In genomic region chr1:178504286-178504685, GRCh38 we compare ENCODE assay signal across 39 cellular contexts. TPM values are rescaled to one million over a fixed set of nuclear protein-coding genes. Genes with fewer than 3 reads are reported as not detected.
"Had no signal": no experiment of that assay in that cellular context is flagged by ENCODE, and none has a peak within 500 bp of the region (broad histone marks: within the 10 kb centered on the region; RNA-seq: fewer than 3 reads in every experiment).

No MANE protein-coding gene starts in this region.

- H3K9me3 Mint-ChIP-seq: activated CD4-positive, alpha-beta memory T cell treated with anti-CD3 and anti-CD28 coated beads for 36 hours; activated CD4-positive, alpha-beta T cell treated with anti-CD3 and anti-CD28 coated beads, Interleukin-2, amount 10 ng/mL, durations not matched to agents 24 days and 14 days; activated naive CD4-positive, alpha-beta T cell treated with anti-CD3 and anti-CD28 coated beads for 36 hours; activated naive CD8-positive, alpha-beta T cell treated with anti-CD3 and anti-CD28 coated beads, Interleukin-2, amount 50 U/mL, for 24 hours; activated T-helper 1 cell treated with anti-CD3 and anti-CD28 coated beads, Interleukin-12 subunit alpha, Interleukin-12 subunit beta, Interleukin-2, Interleukin-4 antibody, amounts not matched to agents 30 ng/mL and 10 ng/mL and 1 ng/mL, durations not matched to agents 14 hours and 24 hours and 36 hours; activated T-helper 2 cell treated with anti-CD3 and anti-CD28 coated beads, Interferon-gamma antibody, Interleukin-2, Interleukin-4, amounts not matched to agents 10 μg/mL and 5 μg/mL and 100 μg/mL, durations not matched to agents 14 hours and 24 hours and 36 hours; T-helper 2 cell treated with Interferon-gamma antibody and Interleukin-4, amounts not matched to agents 5 μg/mL and 100 μg/mL, for 36 hours had no signal

- H3K36me3 Mint-ChIP-seq: activated CD4-positive, alpha-beta memory T cell treated with anti-CD3 and anti-CD28 coated beads for 36 hours; activated CD8-positive, alpha-beta memory T cell treated with anti-CD3 and anti-CD28 coated beads, Interleukin-2, amount 10 ng/mL, durations not matched to agents 7 days and 5 days; activated naive CD8-positive, alpha-beta T cell; brain had no signal

- ATAC-seq: activated CD4-positive, alpha-beta T cell treated with anti-CD3 and anti-CD28 coated beads for 36 hours; activated CD8-positive, alpha-beta memory T cell treated with anti-CD3 and anti-CD28 coated beads, Interleukin-2, amount 10 ng/mL, durations not matched to agents 7 days and 5 days; activated CD8-positive, alpha-beta T cell treated with anti-CD3 and anti-CD28 coated beads, Interleukin-2, amount 10 ng/mL, durations not matched to agents 7 days and 5 days; activated naive CD8-positive, alpha-beta T cell treated with anti-CD3 and anti-CD28 coated beads, Interleukin-2, amount 50 U/mL, for 24 hours; gastroesophageal sphincter; T-helper 17 cell had no signal

- DNase-seq: activated CD4-positive, alpha-beta memory T cell treated with anti-CD3 and anti-CD28 coated beads for 36 hours; activated CD4-positive, alpha-beta T cell treated with anti-CD3 and anti-CD28 coated beads for 36 hours; activated CD4-positive, alpha-beta T cell treated with anti-CD3 and anti-CD28 coated beads, Interleukin-2, amount 10 ng/mL, durations not matched to agents 24 days and 14 days; activated CD4-positive, CD25-positive, alpha-beta regulatory T cell; activated CD4-positive, CD25-positive, alpha-beta regulatory T cell treated with anti-CD3 and anti-CD28 coated beads, Interleukin-2, amount 50 U/mL, for 72 hours; activated CD8-positive, alpha-beta memory T cell treated with anti-CD3 and anti-CD28 coated beads, Interleukin-2, amount 10 ng/mL, durations not matched to agents 7 days and 5 days; activated CD8-positive, alpha-beta memory T cell treated with anti-CD3 and anti-CD28 coated beads, Interleukin-2, amount 50 U/mL, for 4 hours; activated CD8-positive, alpha-beta T cell treated with anti-CD3 and anti-CD28 coated beads, Interleukin-2, amount 10 ng/mL, durations not matched to agents 7 days and 5 days; activated naive CD4-positive, alpha-beta T cell treated with anti-CD3 and anti-CD28 coated beads for 36 hours; activated naive CD8-positive, alpha-beta T cell treated with anti-CD3 and anti-CD28 coated beads, Interleukin-2, amount 50 U/mL, for 24 hours; activated T-cell treated with anti-CD3 and anti-CD28 coated beads, Interleukin-2, amount 50 U/mL, for 1 hour; activated T-cell treated with anti-CD3 and anti-CD28 coated beads, Interleukin-2, amount 50 U/mL, for 48 hours; adrenal gland; central memory CD4-positive, alpha-beta T cell; cerebellar nuclear complex; colonic mucosa; effector memory CD4-positive, alpha-beta T cell; esophagus squamous epithelium; foreskin melanocyte; T-helper 1 cell; T-helper 17 cell; T1000 had no signal

- H3K27me3 ChIP-seq: adrenal gland, ascending aorta, cardiac muscle cell, colonic mucosa, esophagus squamous epithelium had no signal

- H3K4me1 Mint-ChIP-seq: activated CD4-positive, alpha-beta T cell treated with anti-CD3 and anti-CD28 coated beads for 36 hours; activated CD4-positive, alpha-beta T cell treated with anti-CD3 and anti-CD28 coated beads, Interleukin-2, amount 10 ng/mL, durations not matched to agents 24 days and 14 days; activated CD8-positive, alpha-beta memory T cell treated with anti-CD3 and anti-CD28 coated beads, Interleukin-2, amount 10 ng/mL, durations not matched to agents 7 days and 5 days; activated naive CD8-positive, alpha-beta T cell treated with anti-CD3 and anti-CD28 coated beads, Interleukin-2, amount 50 U/mL, for 24 hours had no signal

- H3K4me1 ChIP-seq: adrenal gland, ascending aorta, breast epithelium, colonic mucosa, gastroesophageal sphincter had no signal

- H3K4me3 ChIP-seq: adrenal gland, ascending aorta, breast epithelium, cardiac muscle cell, colonic mucosa, esophagus squamous epithelium, gastroesophageal sphincter had no signal

- H3K27ac Mint-ChIP-seq: activated CD4-positive, alpha-beta memory T cell treated with anti-CD3 and anti-CD28 coated beads for 36 hours; activated CD4-positive, alpha-beta T cell treated with anti-CD3 and anti-CD28 coated beads for 36 hours; activated CD4-positive, alpha-beta T cell treated with anti-CD3 and anti-CD28 coated beads, Interleukin-2, amount 10 ng/mL, durations not matched to agents 24 days and 14 days; activated CD8-positive, alpha-beta memory T cell treated with anti-CD3 and anti-CD28 coated beads, Interleukin-2, amount 10 ng/mL, durations not matched to agents 7 days and 5 days; activated CD8-positive, alpha-beta T cell treated with anti-CD3 and anti-CD28 coated beads, Interleukin-2, amount 10 ng/mL, durations not matched to agents 7 days and 5 days; activated naive CD4-positive, alpha-beta T cell treated with anti-CD3 and anti-CD28 coated beads for 36 hours; activated naive CD8-positive, alpha-beta T cell; activated naive CD8-positive, alpha-beta T cell treated with anti-CD3 and anti-CD28 coated beads, Interleukin-2, amount 50 U/mL, for 24 hours; activated T-helper 1 cell treated with anti-CD3 and anti-CD28 coated beads, Interleukin-12 subunit alpha, Interleukin-12 subunit beta, Interleukin-2, Interleukin-4 antibody, amounts not matched to agents 30 ng/mL and 10 ng/mL and 1 ng/mL, durations not matched to agents 14 hours and 24 hours and 36 hours; activated T-helper 2 cell treated with anti-CD3 and anti-CD28 coated beads, Interferon-gamma antibody, Interleukin-2, Interleukin-4, amounts not matched to agents 10 μg/mL and 5 μg/mL and 100 μg/mL, durations not matched to agents 14 hours and 24 hours and 36 hours; brain; T-helper 17 cell; T-helper 2 cell treated with Interferon-gamma antibody and Interleukin-4, amounts not matched to agents 5 μg/mL and 100 μg/mL, for 36 hours had no signal

- H3K36me3 ChIP-seq: adrenal gland, ascending aorta, breast epithelium, cardiac muscle cell, colonic mucosa, esophagus squamous epithelium, gastroesophageal sphincter had no signal

- H3K27me3 Mint-ChIP-seq: activated CD4-positive, alpha-beta T cell treated with anti-CD3 and anti-CD28 coated beads, Interleukin-2, amount 10 ng/mL, durations not matched to agents 24 days and 14 days; activated CD8-positive, alpha-beta memory T cell treated with anti-CD3 and anti-CD28 coated beads, Interleukin-2, amount 10 ng/mL, durations not matched to agents 7 days and 5 days had no signal

- H3K27ac ChIP-seq: adrenal gland, ascending aorta, breast epithelium, cardiac muscle cell, colonic mucosa, epithelial cell of prostate, esophagus squamous epithelium, gastroesophageal sphincter had no signal

- H3K9me3 ChIP-seq: adrenal gland, ascending aorta, breast epithelium, colonic mucosa, esophagus squamous epithelium, gastroesophageal sphincter had no signal

- H3K4me3 Mint-ChIP-seq: activated CD4-positive, alpha-beta memory T cell treated with anti-CD3 and anti-CD28 coated beads for 36 hours; activated CD4-positive, alpha-beta T cell treated with anti-CD3 and anti-CD28 coated beads for 36 hours; activated CD4-positive, alpha-beta T cell treated with anti-CD3 and anti-CD28 coated beads, Interleukin-2, amount 10 ng/mL, durations not matched to agents 24 days and 14 days; activated CD8-positive, alpha-beta memory T cell treated with anti-CD3 and anti-CD28 coated beads, Interleukin-2, amount 10 ng/mL, durations not matched to agents 7 days and 5 days; activated CD8-positive, alpha-beta T cell treated with anti-CD3 and anti-CD28 coated beads, Interleukin-2, amount 10 ng/mL, durations not matched to agents 7 days and 5 days; activated naive CD4-positive, alpha-beta T cell treated with anti-CD3 and anti-CD28 coated beads for 36 hours; activated naive CD8-positive, alpha-beta T cell; activated naive CD8-positive, alpha-beta T cell treated with anti-CD3 and anti-CD28 coated beads, Interleukin-2, amount 50 U/mL, for 24 hours; activated T-helper 1 cell treated with anti-CD3 and anti-CD28 coated beads, Interleukin-12 subunit alpha, Interleukin-12 subunit beta, Interleukin-2, Interleukin-4 antibody, amounts not matched to agents 30 ng/mL and 10 ng/mL and 1 ng/mL, durations not matched to agents 14 hours and 24 hours and 36 hours; brain; T-helper 17 cell; T-helper 2 cell treated with Interferon-gamma antibody and Interleukin-4, amounts not matched to agents 5 μg/mL and 100 μg/mL, for 36 hours had no signal

RNA-seq across cellular contexts. Expression of gene CLEC20A, which starts 7.5 kb away (rescaled TPM):
- total RNA-seq: activated CD4-positive, alpha-beta memory T cell treated with anti-CD3 and anti-CD28 coated beads for 36 hours; activated CD4-positive, alpha-beta T cell treated with anti-CD3 and anti-CD28 coated beads for 36 hours; activated CD4-positive, alpha-beta T cell treated with anti-CD3 and anti-CD28 coated beads, Interleukin-2, amount 10 ng/mL, durations not matched to agents 24 days and 14 days; activated CD8-positive, alpha-beta memory T cell treated with anti-CD3 and anti-CD28 coated beads for 36 hours; activated CD8-positive, alpha-beta memory T cell treated with anti-CD3 and anti-CD28 coated beads, Interleukin-2, amount 10 ng/mL, durations not matched to agents 7 days and 5 days; activated CD8-positive, alpha-beta T cell treated with anti-CD3 and anti-CD28 coated beads, Interleukin-2, amount 10 ng/mL, durations not matched to agents 7 days and 5 days; activated naive CD4-positive, alpha-beta T cell treated with anti-CD3 and anti-CD28 coated beads for 36 hours; activated T-helper 1 cell treated with anti-CD3 and anti-CD28 coated beads, Interleukin-12 subunit alpha, Interleukin-12 subunit beta, Interleukin-2, Interleukin-4 antibody, amounts not matched to agents 30 ng/mL and 10 ng/mL and 1 ng/mL, durations not matched to agents 14 hours and 24 hours and 36 hours; activated T-helper 2 cell treated with anti-CD3 and anti-CD28 coated beads, Interferon-gamma antibody, Interleukin-2, Interleukin-4, amounts not matched to agents 10 μg/mL and 5 μg/mL and 100 μg/mL, durations not matched to agents 14 hours and 24 hours and 36 hours; adrenal gland; ascending aorta; breast epithelium; cardiac muscle cell; colonic mucosa; dermis microvascular lymphatic vessel endothelial cell; endothelial cell of umbilical vein; esophagus squamous epithelium; fibroblast of lung; fibroblast of villous mesenchyme; gastroesophageal sphincter; glomerular endothelial cell; T-helper 17 cell had no signal
- polyA plus RNA-seq: adrenal gland, cardiac muscle cell, endothelial cell of umbilical vein, esophagus, fibroblast of lung had no signal

RNA-seq across cellular contexts. Expression of gene TEX35, which starts 8.6 kb away (rescaled TPM):
- total RNA-seq: activated CD4-positive, alpha-beta memory T cell treated with anti-CD3 and anti-CD28 coated beads for 36 hours; activated CD4-positive, alpha-beta T cell treated with anti-CD3 and anti-CD28 coated beads for 36 hours; activated CD4-positive, alpha-beta T cell treated with anti-CD3 and anti-CD28 coated beads, Interleukin-2, amount 10 ng/mL, durations not matched to agents 24 days and 14 days; activated CD8-positive, alpha-beta memory T cell treated with anti-CD3 and anti-CD28 coated beads for 36 hours; activated CD8-positive, alpha-beta memory T cell treated with anti-CD3 and anti-CD28 coated beads, Interleukin-2, amount 10 ng/mL, durations not matched to agents 7 days and 5 days; activated CD8-positive, alpha-beta T cell treated with anti-CD3 and anti-CD28 coated beads, Interleukin-2, amount 10 ng/mL, durations not matched to agents 7 days and 5 days; activated naive CD4-positive, alpha-beta T cell treated with anti-CD3 and anti-CD28 coated beads for 36 hours; activated T-helper 1 cell treated with anti-CD3 and anti-CD28 coated beads, Interleukin-12 subunit alpha, Interleukin-12 subunit beta, Interleukin-2, Interleukin-4 antibody, amounts not matched to agents 30 ng/mL and 10 ng/mL and 1 ng/mL, durations not matched to agents 14 hours and 24 hours and 36 hours; activated T-helper 2 cell treated with anti-CD3 and anti-CD28 coated beads, Interferon-gamma antibody, Interleukin-2, Interleukin-4, amounts not matched to agents 10 μg/mL and 5 μg/mL and 100 μg/mL, durations not matched to agents 14 hours and 24 hours and 36 hours; adrenal gland; ascending aorta; breast epithelium; cardiac muscle cell; colonic mucosa; dermis microvascular lymphatic vessel endothelial cell; endothelial cell of umbilical vein; esophagus squamous epithelium; fibroblast of lung; gastroesophageal sphincter; glomerular endothelial cell; T-helper 17 cell had no signal
- polyA plus RNA-seq: adrenal gland, cardiac muscle cell, endothelial cell of umbilical vein had no signal
